9 cellular contexts compared by ENCODE assay signal in genomic region chr22:37472418-37473006, GRCh38. TPM values are rescaled to one million over a fixed set of nuclear protein-coding genes. Genes with fewer than 3 reads are reported as not detected.
DNase-seq lines count a peak whose midpoint lies in the region; ATAC-seq, FAIRE-seq and TF ChIP-seq lines count a peak whose summit lies in the region.
"Had no signal": no experiment of that assay in that cellular context is flagged by ENCODE, and none has a peak within 500 bp of the region (broad histone marks: within the 10 kb centered on the region; RNA-seq: fewer than 3 reads in every experiment).

No MANE protein-coding gene starts in this region.

- no peak for FAIRE-seq in H54 (lab: Jason Lieb, UNC)
- FAIRE-seq: endometrium had no signal

- TF ChIP-seq POLR2A in H54 (IDR thresholded peaks at IDR 0.05; ENCODE audit: low read depth, low read length) = no peak

- peak; percentile 54 for TF ChIP-seq CTCF in AG10803 (conservative IDR thresholded peaks at IDR 0.05; ENCODE audit: low read length)
- peak; percentile 78 for TF ChIP-seq CTCF in retinal pigment epithelial cell (conservative IDR thresholded peaks at IDR 0.05; ENCODE audit: low read depth, low read length)

- ATAC-seq in GM19467 (IDR thresholded peaks at IDR 0.05; ENCODE audit: unreplicated experiment) (no peak), HG02870 (IDR thresholded peaks at IDR 0.05; ENCODE audit: unreplicated experiment) (no peak)

- peak; percentile 12 for DNase-seq in AG10803 (ENCODE audit: low read depth)
- peak; percentile 33 for DNase-seq in H54 (ENCODE audit: insufficient read length, low spot score)
- DNase-seq in T-helper 9 cell = peak; percentile 44
- DNase-seq in effector CD4-positive, alpha-beta T cell = peak; percentile 30
- no peak for DNase-seq in retinal pigment epithelial cell (ENCODE audit: low read depth)
- DNase-seq in cerebellum (ENCODE audit: low spot score) = no peak

- no peak overlapping the region for H3K4me3 ChIP-seq in AG10803 (ENCODE audit: low read length)
- no peak overlapping the region for H3K4me3 ChIP-seq in retinal pigment epithelial cell (ENCODE audit: low read length)

RNA-seq across cellular contexts. Expression of gene MFNG, which starts 13.7 kb away (rescaled TPM):
- total RNA-seq in cerebellum = 5.4 TPM

RNA-seq across cellular contexts. Expression of gene ELFN2, which starts 45.2 kb away (rescaled TPM):
- total RNA-seq in cerebellum = 5.7 TPM

RNA-seq across cellular contexts. Expression of gene CARD10, which starts 46.7 kb away (rescaled TPM):
- total RNA-seq in cerebellum = 3.4 TPM

Comparison
In these comparisons a context has a peak if more than half of its experiments do, and no peak if none do; other contexts are left out.
1. DNase-seq: peak in AG10803 (single experiment), H54 (single experiment), T-helper 9 cell (single experiment) and effector CD4-positive, alpha-beta T cell (single experiment); none in retinal pigment epithelial cell (single experiment) and cerebellum (single experiment).